ENCODE assay signal across 10 cellular contexts in genomic region chr14:63840981-63841380, GRCh38. TPM values are rescaled to one million over a fixed set of nuclear protein-coding genes. Genes with fewer than 3 reads are reported as not detected.
A peak's percentile ranks its signal among the peaks of the same experiment; 100 is the strongest.
DNase-seq lines count a peak whose midpoint lies in the region; ATAC-seq lines count a peak whose summit lies in the region.
"Had no signal": no experiment of that assay in that cellular context is flagged by ENCODE, and none has a peak within 500 bp of the region (broad histone marks: within the 10 kb centered on the region; RNA-seq: fewer than 3 reads in every experiment).

No MANE protein-coding gene starts in this region.

- no peak overlapping the region for H3K27ac Mint-ChIP-seq in immature natural killer cell
- H3K27ac Mint-ChIP-seq: stimulated activated naive B cell treated with anti-CD40 and anti-IgM and Interleukin-4, amounts not matched to agents 10 μg/mL and 1 μg/mL and 100 μg/mL, for 72 hours had no signal

- no peaks in the 10 kb centered on the region for H3K4me1 Mint-ChIP-seq in immature natural killer cell
- H3K4me1 Mint-ChIP-seq: stimulated activated naive B cell treated with anti-CD40 and anti-IgM and Interleukin-4, amounts not matched to agents 10 μg/mL and 1 μg/mL and 100 μg/mL, for 72 hours had no signal

- H3K27me3 Mint-ChIP-seq in immature natural killer cell (ENCODE audit: low read depth in 3 of 3): no peaks in the 10 kb centered on the region
- H3K27me3 Mint-ChIP-seq: stimulated activated naive B cell treated with anti-CD40 and anti-IgM and Interleukin-4, amounts not matched to agents 10 μg/mL and 1 μg/mL and 100 μg/mL, for 72 hours had no signal

- peaks cover 0 to 3% (median 0%) of the 10 kb centered on the region in 3 donors for H3K36me3 Mint-ChIP-seq in immature natural killer cell

- H3K4me3 Mint-ChIP-seq in immature natural killer cell: no peak overlapping the region
- H3K4me3 Mint-ChIP-seq: stimulated activated naive B cell treated with anti-CD40 and anti-IgM and Interleukin-4, amounts not matched to agents 10 μg/mL and 1 μg/mL and 100 μg/mL, for 72 hours had no signal

- DNase-seq in NCI-H82 (lab: John Stamatoyannopoulos, UW) (peak; percentile 10), NCI-H82 treated with DMSO at 0.1 percent for 48 hours (lab: John Stamatoyannopoulos, UW; ENCODE audit: unreplicated experiment) (no peak), immature natural killer cell (peak; percentile 62 to 70 (median 64)), posterior vena cava (ENCODE audit: low spot score) (no peak), COR-L47 (lab: John Stamatoyannopoulos, UW) (no peak)
- DNase-seq in activated T-cell treated with anti-CD3 and anti-CD28 coated beads, Interleukin-2, amount 50 U/mL, for 1 hour: peak; percentile 71
- peak; percentile 31 for DNase-seq in stimulated activated naive CD4-positive, alpha-beta T cell treated with Interleukin-2 at 50 U/mL for 16 hours (lab: John Stamatoyannopoulos, UW)
- DNase-seq: NCI-H1930; stimulated activated naive B cell treated with anti-CD40 and anti-IgM and Interleukin-4, amounts not matched to agents 10 μg/mL and 1 μg/mL and 100 μg/mL, for 72 hours had no signal

- intact Hi-C loops in posterior vena cava (cut with DNase I): no loop called here

- ATAC-seq in GM18511 (IDR thresholded peaks at IDR 0.05; ENCODE audit: unreplicated experiment): no peak

- H3K9me3 Mint-ChIP-seq in immature natural killer cell: peaks cover 0 to 5% (median 2%) of the 10 kb centered on the region in 6 donors

RNA-seq across cellular contexts. Expression of gene SYNE2, which starts 11.8 kb away (rescaled TPM):
- polyA plus RNA-seq in immature natural killer cell: 100 to 1,000 TPM in 1 of 3 donors, 10 to 100 TPM in 2; 14.0 to 116 (median 20.0) TPM
- total RNA-seq in posterior vena cava: 10 to 100 TPM; 63.4 to 83.9 TPM

Comparison
In these comparisons a context has a peak if more than half of its experiments do, and no peak if none do; other contexts are left out.
1. DNase-seq: peak in NCI-H82 (single experiment), activated T-cell treated with anti-CD3 and anti-CD28 coated beads, Interleukin-2, amount 50 U/mL, for 1 hour (single experiment), immature natural killer cell (3 of 3) and stimulated activated naive CD4-positive, alpha-beta T cell treated with Interleukin-2 at 50 U/mL for 16 hours (single experiment); none in NCI-H82 treated with DMSO at 0.1 percent for 48 hours (single experiment), posterior vena cava (single experiment) and COR-L47 (single experiment).